In the genomic region with DNA sequence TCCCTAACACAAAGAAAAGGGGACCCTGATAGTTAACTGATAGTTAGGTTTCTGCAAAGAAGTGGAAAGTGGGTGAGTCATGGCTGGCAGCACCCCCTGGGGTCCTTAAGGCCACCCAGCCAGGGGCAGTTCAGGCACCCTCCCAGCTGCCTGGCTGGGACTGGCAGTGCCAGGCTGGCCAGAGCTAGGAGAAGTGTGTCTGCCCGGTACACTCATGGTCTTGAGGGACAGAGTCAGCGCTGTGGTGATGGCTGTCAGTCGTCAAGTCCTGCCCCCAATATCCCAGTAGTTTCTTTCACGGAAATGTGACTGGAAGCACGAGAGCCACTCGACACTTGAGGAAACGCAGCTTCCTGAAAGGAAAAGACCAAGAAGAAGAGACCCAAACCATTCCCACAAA, we compare ENCODE assay signal across 32 cellular contexts.
"Had no signal": no experiment of that assay in that cellular context is flagged by ENCODE, and none has a peak within 500 bp of the region (broad histone marks: within the 10 kb centered on the region; RNA-seq: fewer than 3 reads in every experiment).

No MANE protein-coding gene starts in this region.

- ATAC-seq: gastrocnemius medialis, left lung, lower lobe of right lung had no signal

- H3K9me3 Mint-ChIP-seq: activated CD4-positive, alpha-beta memory T cell treated with anti-CD3 and anti-CD28 coated beads, Interleukin-2, amount 10 ng/mL, durations not matched to agents 7 days and 5 days; activated CD4-positive, alpha-beta T cell treated with anti-CD3 and anti-CD28 coated beads, Interleukin-2, amount 10 ng/mL, durations not matched to agents 7 days and 5 days; activated T-helper 2 cell treated with anti-CD3 and anti-CD28 coated beads, Interferon-gamma antibody, Interleukin-2, Interleukin-4, amounts not matched to agents 10 μg/mL and 5 μg/mL and 100 μg/mL, durations not matched to agents 14 hours and 24 hours and 36 hours; dendritic cell treated with granulocyte-macrophage colony-stimulating factor and Interleukin-4, amounts not matched to agents 40 ng/mL and 50 ng/mL, for 4 days; nephron; T-helper 1 cell treated with Interleukin-12 subunit alpha and Interleukin-12 subunit beta and Interleukin-4 antibody, amounts not matched to agents 30 μg/mL and 1 μg/mL, for 36 hours had no signal

- H3K4me1 ChIP-seq: ascending aorta, gastrocnemius medialis, prostate gland, sigmoid colon had no signal

- H3K27ac Mint-ChIP-seq: activated CD4-positive, alpha-beta memory T cell treated with anti-CD3 and anti-CD28 coated beads, Interleukin-2, amount 10 ng/mL, durations not matched to agents 7 days and 5 days; activated CD4-positive, alpha-beta T cell treated with anti-CD3 and anti-CD28 coated beads, Interleukin-2, amount 10 ng/mL, durations not matched to agents 7 days and 5 days; activated naive CD8-positive, alpha-beta T cell; activated T-helper 2 cell treated with anti-CD3 and anti-CD28 coated beads, Interferon-gamma antibody, Interleukin-2, Interleukin-4, amounts not matched to agents 10 μg/mL and 5 μg/mL and 100 μg/mL, durations not matched to agents 14 hours and 24 hours and 36 hours; dendritic cell treated with granulocyte-macrophage colony-stimulating factor and Interleukin-4, amounts not matched to agents 40 ng/mL and 50 ng/mL, for 4 days; nephron; T-helper 1 cell treated with Interleukin-12 subunit alpha and Interleukin-12 subunit beta and Interleukin-4 antibody, amounts not matched to agents 30 μg/mL and 1 μg/mL, for 36 hours had no signal

- H3K9me3 ChIP-seq: ascending aorta, gastrocnemius medialis, left lung, lower lobe of right lung, ovary, prostate gland, sigmoid colon, tibial nerve had no signal

- H3K36me3 Mint-ChIP-seq: activated naive CD8-positive, alpha-beta T cell had no signal

- H3K4me3 Mint-ChIP-seq: activated CD4-positive, alpha-beta memory T cell treated with anti-CD3 and anti-CD28 coated beads, Interleukin-2, amount 10 ng/mL, durations not matched to agents 7 days and 5 days; activated CD4-positive, alpha-beta T cell treated with anti-CD3 and anti-CD28 coated beads, Interleukin-2, amount 10 ng/mL, durations not matched to agents 7 days and 5 days; activated naive CD8-positive, alpha-beta T cell; dendritic cell treated with granulocyte-macrophage colony-stimulating factor and Interleukin-4, amounts not matched to agents 40 ng/mL and 50 ng/mL, for 4 days; nephron; T-helper 1 cell treated with Interleukin-12 subunit alpha and Interleukin-12 subunit beta and Interleukin-4 antibody, amounts not matched to agents 30 μg/mL and 1 μg/mL, for 36 hours had no signal

- H3K4me1 Mint-ChIP-seq: activated CD4-positive, alpha-beta memory T cell treated with anti-CD3 and anti-CD28 coated beads, Interleukin-2, amount 10 ng/mL, durations not matched to agents 7 days and 5 days; nephron had no signal

- H3K36me3 ChIP-seq: ascending aorta, brain microvascular endothelial cell, gastrocnemius medialis, left lung, lower lobe of right lung, ovary, prostate gland, sigmoid colon, tibial nerve, WERI-Rb-1 had no signal

- DNase-seq: activated CD4-positive, alpha-beta memory T cell treated with anti-CD3 and anti-CD28 coated beads, Interleukin-2, amount 10 ng/mL, durations not matched to agents 7 days and 5 days; activated CD4-positive, alpha-beta T cell treated with anti-CD3 and anti-CD28 coated beads for 1 hour; activated CD4-positive, alpha-beta T cell treated with anti-CD3 and anti-CD28 coated beads, Interleukin-2, amount 10 ng/mL, durations not matched to agents 7 days and 5 days; activated naive CD4-positive, alpha-beta T cell treated with Interleukin-2 at 50 U/mL for 16 hours; activated T-cell treated with anti-CD3 and anti-CD28 coated beads, Interleukin-2, amount 50 U/mL, for 48 hours; brain microvascular endothelial cell; central memory CD4-positive, alpha-beta T cell; effector CD4-positive, alpha-beta T cell; erythroblast; gastrocnemius medialis; glutamatergic neuron; lower lobe of right lung; mesenchymal stem cell; ovary; retina; sigmoid colon; small intestine; stimulated activated CD4-positive, alpha-beta T cell treated with anti-CD3 and anti-CD28 coated beads, Interleukin-1b, Interleukin-23, amount 100 ng/mL, for 48 hours; stimulated activated CD4-positive, alpha-beta T cell treated with anti-CD3 and anti-CD28 coated beads, Interleukin-4, amount 100 ng/mL, for 4 hours; SW 1271; T-helper 9 cell; WERI-Rb-1 had no signal

- H3K4me3 ChIP-seq: ascending aorta, gastrocnemius medialis, left lung, lower lobe of right lung, ovary, prostate gland, sigmoid colon, SK-N-MC, tibial nerve had no signal

- H3K27ac ChIP-seq: ascending aorta, brain microvascular endothelial cell, gastrocnemius medialis, left lung, lower lobe of right lung, ovary, prostate gland, sigmoid colon, SK-N-MC, tibial nerve, WERI-Rb-1 had no signal

- H3K27me3 ChIP-seq: ascending aorta, gastrocnemius medialis, ovary, tibial nerve had no signal
